Comparison of ENCODE assay signal across 11 cellular contexts in genomic region chr16:86751081-86752030, GRCh38.
A peak's percentile ranks its signal among the peaks of the same experiment; 100 is the strongest.
DNase-seq lines count a peak whose midpoint lies in the region; ATAC-seq and TF ChIP-seq lines count a peak whose summit lies in the region.
"Had no signal": no experiment of that assay in that cellular context is flagged by ENCODE, and none has a peak within 500 bp of the region (broad histone marks: within the 10 kb centered on the region; RNA-seq: fewer than 3 reads in every experiment).

No MANE protein-coding gene starts in this region.

- H3K27ac Mint-ChIP-seq in chondrocyte (ENCODE audit: unreplicated experiment): peak overlapping the region; percentile 99
- H3K27ac Mint-ChIP-seq in neural crest cell (ENCODE audit: unreplicated experiment): peak overlapping the region; percentile 73
- H3K27ac Mint-ChIP-seq in natural killer cell treated with Interleukin-12 subunit alpha and Interleukin-12 subunit beta and Interleukin-15 and Interleukin-18, amount 100 ng/mL, for 72 hours: no peak overlapping the region
- H3K27ac Mint-ChIP-seq: activated naive CD8-positive, alpha-beta T cell treated with anti-CD3 and anti-CD28 coated beads, Interleukin-2, amount 10 ng/mL, durations not matched to agents 7 days and 5 days; naive B cell had no signal

- H3K9me3 Mint-ChIP-seq in chondrocyte (ENCODE audit: low read depth) (no peaks in the 10 kb centered on the region), neural crest cell (no peaks in the 10 kb centered on the region)
- no peaks in the 10 kb centered on the region for H3K9me3 Mint-ChIP-seq in natural killer cell treated with Interleukin-12 subunit alpha and Interleukin-12 subunit beta and Interleukin-15 and Interleukin-18, amount 100 ng/mL, for 72 hours
- H3K9me3 Mint-ChIP-seq: activated naive CD8-positive, alpha-beta T cell treated with anti-CD3 and anti-CD28 coated beads, Interleukin-2, amount 10 ng/mL, durations not matched to agents 7 days and 5 days; naive B cell had no signal

- no peak for ATAC-seq in natural killer cell treated with Interleukin-12 subunit alpha and Interleukin-12 subunit beta and Interleukin-15 and Interleukin-18, amount 100 ng/mL, for 72 hours
- ATAC-seq: GM12878 had no signal

- H3K4me1 Mint-ChIP-seq in chondrocyte (ENCODE audit: low read depth) (peaks cover 46% of the 10 kb centered on the region), neural crest cell (peaks cover 4% of the 10 kb centered on the region)
- H3K4me1 Mint-ChIP-seq in natural killer cell treated with Interleukin-12 subunit alpha and Interleukin-12 subunit beta and Interleukin-15 and Interleukin-18, amount 100 ng/mL, for 72 hours (ENCODE audit: low read depth in 2 of 2): no peaks in the 10 kb centered on the region
- H3K4me1 Mint-ChIP-seq: activated naive CD8-positive, alpha-beta T cell treated with anti-CD3 and anti-CD28 coated beads, Interleukin-2, amount 10 ng/mL, durations not matched to agents 7 days and 5 days; naive B cell had no signal

- TF ChIP-seq CTCF in chondrocyte (IDR thresholded peaks at IDR 0.05): peak; percentile 50
- TF ChIP-seq CTCF in neural crest cell (conservative IDR thresholded peaks at IDR 0.05): no peak

- peak overlapping the region; percentile 46 for H3K4me3 Mint-ChIP-seq in chondrocyte (ENCODE audit: unreplicated experiment)
- H3K4me3 Mint-ChIP-seq in neural crest cell: no peak overlapping the region
- no peak overlapping the region for H3K4me3 Mint-ChIP-seq in natural killer cell treated with Interleukin-12 subunit alpha and Interleukin-12 subunit beta and Interleukin-15 and Interleukin-18, amount 100 ng/mL, for 72 hours
- H3K4me3 Mint-ChIP-seq: activated naive CD8-positive, alpha-beta T cell treated with anti-CD3 and anti-CD28 coated beads, Interleukin-2, amount 10 ng/mL, durations not matched to agents 7 days and 5 days had no signal

- H3K36me3 Mint-ChIP-seq in chondrocyte (ENCODE audit: low read depth): no peaks in the 10 kb centered on the region
- no peaks in the 10 kb centered on the region for H3K36me3 Mint-ChIP-seq in neural crest cell (ENCODE audit: low read depth)
- no peaks in the 10 kb centered on the region for H3K36me3 Mint-ChIP-seq in natural killer cell treated with Interleukin-12 subunit alpha and Interleukin-12 subunit beta and Interleukin-15 and Interleukin-18, amount 100 ng/mL, for 72 hours
- H3K36me3 Mint-ChIP-seq: activated naive CD8-positive, alpha-beta T cell treated with anti-CD3 and anti-CD28 coated beads, Interleukin-2, amount 10 ng/mL, durations not matched to agents 7 days and 5 days; naive B cell had no signal

- DNase-seq in AG08395 (ENCODE audit: low spot score) (peak; percentile 85), MV-4-11 (lab: John Stamatoyannopoulos, UW) (peak; percentile 84), chondrocyte (ENCODE audit: low spot score) (no peak), neural crest cell (ENCODE audit: low read depth, low spot score) (no peak), NOMO-1 (lab: John Stamatoyannopoulos, UW; ENCODE audit: unreplicated experiment in 2 of 2) (no peak), cerebellum (ENCODE audit: low spot score) (no peak), NCI-H1436 (lab: John Stamatoyannopoulos, UW) (no peak)
- no peak for DNase-seq in natural killer cell treated with Interleukin-12 subunit alpha and Interleukin-12 subunit beta and Interleukin-15 and Interleukin-18, amount 100 ng/mL, for 72 hours (ENCODE audit: low spot score)
- DNase-seq: activated naive CD8-positive, alpha-beta T cell treated with anti-CD3 and anti-CD28 coated beads, Interleukin-2, amount 10 ng/mL, durations not matched to agents 7 days and 5 days; naive B cell had no signal

- H3K27me3 Mint-ChIP-seq in chondrocyte (ENCODE audit: low read depth) (no peaks in the 10 kb centered on the region), neural crest cell (ENCODE audit: low read depth) (no peaks in the 10 kb centered on the region)
- H3K27me3 Mint-ChIP-seq in natural killer cell treated with Interleukin-12 subunit alpha and Interleukin-12 subunit beta and Interleukin-15 and Interleukin-18, amount 100 ng/mL, for 72 hours: peaks cover 11 to 18% of the 10 kb centered on the region in 2 donors

Comparison
In these comparisons a context has a peak if more than half of its experiments do, and no peak if none do; other contexts are left out.
1. DNase-seq: peak in AG08395 (single experiment) and MV-4-11 (single experiment); none in chondrocyte (single experiment), neural crest cell (single experiment), NOMO-1 (0 of 2), cerebellum (single experiment), NCI-H1436 (single experiment) and natural killer cell treated with Interleukin-12 subunit alpha and Interleukin-12 subunit beta and Interleukin-15 and Interleukin-18, amount 100 ng/mL, for 72 hours (single experiment).
2. H3K27ac Mint-ChIP-seq: peak in chondrocyte (single experiment) and neural crest cell (single experiment); none in natural killer cell treated with Interleukin-12 subunit alpha and Interleukin-12 subunit beta and Interleukin-15 and Interleukin-18, amount 100 ng/mL, for 72 hours (0 of 2).